Comparison of ENCODE assay signal across 8 cellular contexts in the genomic region with DNA sequence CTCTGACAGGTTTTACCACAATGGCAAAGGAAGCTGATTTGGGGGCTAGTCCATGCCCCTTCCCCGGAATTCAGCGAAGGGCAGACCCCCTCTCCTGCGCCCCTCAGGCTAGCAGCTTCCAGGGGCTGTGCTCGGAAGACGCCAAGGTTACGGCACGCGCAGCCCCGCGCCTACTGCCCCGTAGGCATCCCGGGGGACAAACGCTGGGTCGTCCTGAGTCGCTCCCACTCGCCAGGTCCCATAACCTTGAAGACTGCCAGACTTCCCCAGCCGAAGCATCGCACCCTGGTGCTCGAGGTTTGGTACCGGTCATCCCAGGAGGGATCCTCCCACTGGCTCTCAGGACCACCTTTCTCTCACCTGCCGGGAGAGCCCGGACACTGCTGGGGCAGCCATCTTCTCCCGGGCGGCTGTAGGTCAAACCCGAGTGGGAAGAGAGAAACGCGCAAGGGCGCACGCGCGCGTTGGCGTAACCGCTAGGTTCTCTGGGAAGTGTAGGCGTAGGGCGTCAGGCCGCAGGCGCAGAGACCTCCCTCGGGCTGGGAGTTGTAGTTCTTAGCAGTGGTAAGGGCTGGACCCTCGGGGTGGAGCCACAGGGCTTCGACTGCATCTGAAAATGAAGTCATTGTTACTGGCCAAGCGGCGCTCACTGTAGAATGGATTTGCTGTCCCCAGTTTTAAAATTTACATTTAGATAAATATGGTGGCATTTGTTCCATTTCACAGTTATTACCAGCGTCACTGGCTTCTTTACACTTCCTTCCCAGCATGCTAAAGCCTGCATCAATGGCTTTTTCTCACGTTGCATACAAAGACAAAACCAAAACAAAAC. TPM values are rescaled to one million over a fixed set of nuclear protein-coding genes. Genes with fewer than 3 reads are reported as not detected.
DNase-seq lines count a peak whose midpoint lies in the region; ATAC-seq and TF ChIP-seq lines count a peak whose summit lies in the region.

A gene with protein sequence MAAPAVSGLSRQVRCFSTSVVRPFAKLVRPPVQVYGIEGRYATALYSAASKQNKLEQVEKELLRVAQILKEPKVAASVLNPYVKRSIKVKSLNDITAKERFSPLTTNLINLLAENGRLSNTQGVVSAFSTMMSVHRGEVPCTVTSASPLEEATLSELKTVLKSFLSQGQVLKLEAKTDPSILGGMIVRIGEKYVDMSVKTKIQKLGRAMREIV (minus strand): TSS at position 437 of the 832 bp plus-strand sequence. CDS start 41 bp downstream, at position 396.

- peaks cover 18% of the 10 kb centered on the region for H3K4me1 ChIP-seq in suprapubic skin

- H3K4me3 ChIP-seq in GM08714 (ENCODE audit: low read length) = peak within 1 kb of the TSS; percentile 96
- H3K4me3 ChIP-seq in suprapubic skin = peak within 1 kb of the TSS; percentile 92

- H3K9me3 Mint-ChIP-seq in activated naive CD4-positive, alpha-beta T cell treated with anti-CD3 and anti-CD28 coated beads, Interleukin-2, amount 50 U/mL, for 72 hours = no peaks in the 10 kb centered on the region

- peak; percentile 98 for ATAC-seq in HG02610 (IDR thresholded peaks at IDR 0.05; ENCODE audit: unreplicated experiment)
- peak; percentile 99 to 100 for ATAC-seq in activated naive CD4-positive, alpha-beta T cell treated with anti-CD3 and anti-CD28 coated beads, Interleukin-2, amount 50 U/mL, for 72 hours

- peaks cover 25% of the 10 kb centered on the region for H3K36me3 ChIP-seq in suprapubic skin

- DNase-seq in NCI-H1092 treated with DMSO at 0.1 percent for 48 hours (lab: John Stamatoyannopoulos, UW) (peak; percentile 97), SKM-1 (lab: John Stamatoyannopoulos, UW; ENCODE audit: unreplicated experiment) (peak; percentile 93), globus pallidus (ENCODE audit: low spot score) (peak; percentile 98), nucleus accumbens (lab: John Stamatoyannopoulos, UW) (peak; percentile 80 to 98 (median 97)), suprapubic skin (ENCODE audit: low spot score in 2 of 2) (peak; percentile 98)
- peak; percentile 93 to 98 for DNase-seq in activated naive CD4-positive, alpha-beta T cell treated with anti-CD3 and anti-CD28 coated beads, Interleukin-2, amount 50 U/mL, for 72 hours (ENCODE audit: low spot score in 2 of 2)

- under 1% methylated on average over 35 of the region's 45 CpGs for WGBS in suprapubic skin

- H3K27me3 ChIP-seq in suprapubic skin = no peaks in the 10 kb centered on the region

- H3K9me3 ChIP-seq in suprapubic skin = no peaks in the 10 kb centered on the region

- peak within 1 kb of the TSS; percentile 86 for H3K27ac ChIP-seq in suprapubic skin

- no peak for TF ChIP-seq CTCF in suprapubic skin (IDR thresholded peaks at IDR 0.05)

- TF ChIP-seq EP300 in suprapubic skin (IDR thresholded peaks at IDR 0.05) = no peak

- TF ChIP-seq POLR2A in suprapubic skin (IDR thresholded peaks at IDR 0.05) = peak in 1 of 2 donors; percentile 83

- H3K27ac Mint-ChIP-seq in activated naive CD4-positive, alpha-beta T cell treated with anti-CD3 and anti-CD28 coated beads, Interleukin-2, amount 50 U/mL, for 72 hours = peak within 1 kb of the TSS; percentile 96 to 100

- H3K36me3 Mint-ChIP-seq in activated naive CD4-positive, alpha-beta T cell treated with anti-CD3 and anti-CD28 coated beads, Interleukin-2, amount 50 U/mL, for 72 hours = peaks cover 18 to 28% of the 10 kb centered on the region in 2 donors

RNA-seq across cellular contexts. Expression of the gene that starts here (rescaled TPM):
- 100 to 1,000 TPM; 208 to 242 TPM for total RNA-seq in activated naive CD4-positive, alpha-beta T cell treated with anti-CD3 and anti-CD28 coated beads, Interleukin-2, amount 50 U/mL, for 72 hours
- total RNA-seq in suprapubic skin = 100 to 1,000 TPM; 121 to 182 (median 159) TPM

Comparison
In these comparisons a context has a peak if more than half of its experiments do, and no peak if none do; other contexts are left out.
1. Peak in every context shown above with its lines: DNase-seq, ATAC-seq, H3K4me3 ChIP-seq and H3K27ac ChIP-seq.